Comparison of ENCODE assay signal across 28 cellular contexts in genomic region chr14:73312697-73313096, GRCh38.
"Had no signal": no experiment of that assay in that cellular context is flagged by ENCODE, and none has a peak within 500 bp of the region (broad histone marks: within the 10 kb centered on the region; RNA-seq: fewer than 3 reads in every experiment).

No MANE protein-coding gene starts in this region.

- H3K27ac Mint-ChIP-seq: activated B cell treated with CpG ODN at 0.5 μM for 24 hours; activated CD4-positive, alpha-beta memory T cell treated with anti-CD3 and anti-CD28 coated beads, Interleukin-2, amount 10 ng/mL, durations not matched to agents 7 days and 5 days; activated naive CD8-positive, alpha-beta T cell treated with anti-CD3 and anti-CD28 coated beads, Interleukin-2, amount 10 ng/mL, durations not matched to agents 7 days and 5 days; T-helper 1 cell treated with Interleukin-12 subunit alpha and Interleukin-12 subunit beta and Interleukin-4 antibody, amounts not matched to agents 30 μg/mL and 1 μg/mL, for 36 hours had no signal

- H3K4me3 ChIP-seq: adrenal gland, MG63, Peyer's patch, SJCRH30 had no signal

- H3K27ac ChIP-seq: adrenal gland, KMS-11, Peyer's patch, RWPE1, SJCRH30 had no signal

- H3K36me3 ChIP-seq: adrenal gland, MG63, Peyer's patch, SJCRH30 had no signal

- H3K4me3 Mint-ChIP-seq: activated B cell treated with CpG ODN at 0.5 μM for 24 hours; activated CD4-positive, alpha-beta memory T cell treated with anti-CD3 and anti-CD28 coated beads, Interleukin-2, amount 10 ng/mL, durations not matched to agents 7 days and 5 days; activated CD4-positive, alpha-beta T cell treated with anti-CD3 and anti-CD28 coated beads, Interleukin-2, amount 10 ng/mL, durations not matched to agents 7 days and 5 days; activated naive CD8-positive, alpha-beta T cell treated with anti-CD3 and anti-CD28 coated beads, Interleukin-2, amount 10 ng/mL, durations not matched to agents 7 days and 5 days; T-helper 1 cell treated with Interleukin-12 subunit alpha and Interleukin-12 subunit beta and Interleukin-4 antibody, amounts not matched to agents 30 μg/mL and 1 μg/mL, for 36 hours had no signal

- ATAC-seq: SK-N-SH treated with all-trans-retinoic acid at 6 μM for 48 hours had no signal

- DNase-seq: activated B cell treated with CpG ODN at 0.5 μM for 24 hours; activated CD4-positive, alpha-beta memory T cell treated with anti-CD3 and anti-CD28 coated beads, Interleukin-2, amount 10 ng/mL, durations not matched to agents 7 days and 5 days; activated CD4-positive, alpha-beta T cell treated with anti-CD3 and anti-CD28 coated beads, Interleukin-2, amount 10 ng/mL, durations not matched to agents 7 days and 5 days; activated CD8-positive, alpha-beta memory T cell treated with anti-CD3 and anti-CD28 coated beads, Interleukin-2, amount 50 U/mL, for 48 hours; activated naive CD4-positive, alpha-beta T cell treated with anti-CD3 and anti-CD28 coated beads, Interleukin-2, amount 50 U/mL, for 16 hours; activated naive CD8-positive, alpha-beta T cell treated with anti-CD3 and anti-CD28 coated beads, Interleukin-2, amount 10 ng/mL, durations not matched to agents 7 days and 5 days; activated T-cell treated with anti-CD3 and anti-CD28 coated beads, Interleukin-2, amount 50 U/mL, for 1 hour; adrenal gland; anterior cingulate cortex; IMR-90; MG63; MV-4-11; NCI-H1092 treated with DMSO at 0.1 percent for 48 hours; NCI-H1417 treated with DMSO at 0.1 percent for 48 hours; NCI-H1694; NCI-H2029; NCI-H2107; NCI-H510A treated with DMSO at 0.1 percent for 48 hours; NCI-H69; Peyer's patch; Right ventricle myocardium superior; SW 1271; T-helper 9 cell had no signal

- H3K9me3 ChIP-seq: adrenal gland, MG63, Peyer's patch, SJCRH30 had no signal

- H3K27me3 Mint-ChIP-seq: activated B cell treated with CpG ODN at 0.5 μM for 24 hours; activated CD4-positive, alpha-beta memory T cell treated with anti-CD3 and anti-CD28 coated beads, Interleukin-2, amount 10 ng/mL, durations not matched to agents 7 days and 5 days; activated CD4-positive, alpha-beta T cell treated with anti-CD3 and anti-CD28 coated beads, Interleukin-2, amount 10 ng/mL, durations not matched to agents 7 days and 5 days; activated naive CD8-positive, alpha-beta T cell treated with anti-CD3 and anti-CD28 coated beads, Interleukin-2, amount 10 ng/mL, durations not matched to agents 7 days and 5 days had no signal

- H3K27me3 ChIP-seq: adrenal gland, MG63, Peyer's patch, SJCRH30 had no signal

- H3K9me3 Mint-ChIP-seq: activated B cell treated with CpG ODN at 0.5 μM for 24 hours; activated CD4-positive, alpha-beta T cell treated with anti-CD3 and anti-CD28 coated beads, Interleukin-2, amount 10 ng/mL, durations not matched to agents 7 days and 5 days; T-helper 1 cell treated with Interleukin-12 subunit alpha and Interleukin-12 subunit beta and Interleukin-4 antibody, amounts not matched to agents 30 μg/mL and 1 μg/mL, for 36 hours had no signal
